ENCODE assay signal across 8 cellular contexts in genomic region chr7:116862234-116863167, GRCh38. TPM values are rescaled to one million over a fixed set of nuclear protein-coding genes. Genes with fewer than 3 reads are reported as not detected.
DNase-seq lines count a peak whose midpoint lies in the region; ATAC-seq and TF ChIP-seq lines count a peak whose summit lies in the region.

CAPZA2 (plus strand) TSS chr7:116862587; CDS start chr7:116862612, 25 bp downstream.

- peaks cover 4% of the 10 kb centered on the region for H3K27me3 Mint-ChIP-seq in activated B cell treated with CpG ODN at 0.5 μM for 24 hours

- no peaks in the 10 kb centered on the region for H3K9me3 ChIP-seq in spleen

- peaks cover 12% of the 10 kb centered on the region for H3K36me3 Mint-ChIP-seq in activated B cell treated with CpG ODN at 0.5 μM for 24 hours (ENCODE audit: low read depth)

- intact Hi-C loops in activated B cell treated with CpG ODN at 0.5 μM for 24 hours (cut with micrococcal nuclease) (loop anchor here (1.0 to 10.0 kb wide), 8 partner anchors 18 to 1928 kb away; partner anchors contain the start of genes CAV1 and ST7), spleen (cut with DNase I; ENCODE audit: low total_unique reads) (no loop called here)

- no peaks in the 10 kb centered on the region for H3K27me3 ChIP-seq in spleen (replicated peaks in 1 of 7)

- H3K4me1 ChIP-seq in spleen: peaks cover 18 to 66% (median 48%) of the 10 kb centered on the region in 6 donors

- H3K4me3 ChIP-seq in cardiac fibroblast (replicated peaks in 1 of 2; ENCODE audit: low read depth in 2 of 2, low read length in 2 of 2): peak within 1 kb of the TSS; percentile 78 to 93
- H3K4me3 ChIP-seq in spleen: peak within 1 kb of the TSS; percentile 63 to 89 (median 79)

- POLR2A ChIA-PET in activated B cell treated with CpG ODN at 0.5 μM for 24 hours (lab: Charles Lee): interaction anchor here (0.5 to 0.6 kb wide), 2 partner anchors 149 to 1358 kb away, joined by 6 to 10 read pairs; no protein-coding TSS in a partner anchor

- CTCF ChIA-PET in activated B cell treated with CpG ODN at 0.5 μM for 24 hours (lab: Charles Lee): interaction anchor here (1.0 kb wide), 1 partner anchor 272 kb away, joined by 3 read pairs; no protein-coding TSS in a partner anchor

- WGBS in spleen, 5 donors: 0 to 1% (median 1%) methylated on average over 33 to 98 of the region's 98 CpGs

- peak within 1 kb of the TSS; percentile 92 to 100 (median 98) for H3K27ac ChIP-seq in spleen

- peak within 1 kb of the TSS; percentile 98 for H3K4me3 Mint-ChIP-seq in activated B cell treated with CpG ODN at 0.5 μM for 24 hours

- peaks cover 39% of the 10 kb centered on the region for H3K4me1 Mint-ChIP-seq in activated B cell treated with CpG ODN at 0.5 μM for 24 hours

- DNase-seq in AG20443 (ENCODE audit: low spot score) (peak; percentile 100), NCI-H345 (lab: John Stamatoyannopoulos, UW) (peak; percentile 95), activated B cell treated with CpG ODN at 0.5 μM for 24 hours (peak; percentile 98), cardiac fibroblast (ENCODE audit: low read depth in 2 of 2) (peak; percentile 89 to 94), inferior parietal cortex (ENCODE audit: extremely low spot score) (peak; percentile 92), spleen (peak; percentile 99)

- no peak for TF ChIP-seq POLR2A in spleen (IDR thresholded peaks at IDR 0.05)

- peak within 1 kb of the TSS; percentile 93 for H3K27ac Mint-ChIP-seq in activated B cell treated with CpG ODN at 0.5 μM for 24 hours

- H3K36me3 ChIP-seq in spleen: no peaks in the 10 kb centered on the region

- ATAC-seq in GM19025 (IDR thresholded peaks at IDR 0.05; ENCODE audit: low read depth, unreplicated experiment) (peak; percentile 86), HG03280 (IDR thresholded peaks at IDR 0.05; ENCODE audit: unreplicated experiment) (peak; percentile 93), activated B cell treated with CpG ODN at 0.5 μM for 24 hours (ENCODE audit: low read depth) (peak; percentile 87)

- no peaks in the 10 kb centered on the region for H3K9me3 Mint-ChIP-seq in activated B cell treated with CpG ODN at 0.5 μM for 24 hours

- TF ChIP-seq CTCF in activated B cell treated with CpG ODN at 0.5 μM for 24 hours (IDR thresholded peaks at IDR 0.05): no peak
- no peak for TF ChIP-seq CTCF in cardiac fibroblast (IDR thresholded peaks at IDR 0.05; ENCODE audit: low read depth, low read length)
- peak in 10 of 11 experiments; percentile 34 to 76 (median 68) for TF ChIP-seq CTCF in spleen (IDR thresholded peaks at IDR 0.05 in 8 of 11, conservative IDR thresholded peaks at IDR 0.05 in 3 of 11)

RNA-seq across cellular contexts. Expression of gene CAPZA2, which starts in this region (rescaled TPM):
- total RNA-seq in activated B cell treated with CpG ODN at 0.5 μM for 24 hours (101 and 110 TPM in 2 replicates), spleen (100 to 1,000 TPM; 117 to 263 (median 186) TPM)
- 10 to 100 TPM; 27.6 to 68.1 (median 38.6) TPM for polyA plus RNA-seq in spleen

Comparison
In these comparisons a context has a peak if more than half of its experiments do, and no peak if none do; other contexts are left out.
1. Peak in every context shown above with its lines: DNase-seq, ATAC-seq, H3K4me3 ChIP-seq and H3K27ac ChIP-seq.
2. CTCF ChIP-seq: peak in spleen (10 of 11); none in activated B cell treated with CpG ODN at 0.5 μM for 24 hours (single experiment) and cardiac fibroblast (single experiment).